ENCODE assay signal across 9 cellular contexts in genomic region chrX:65528705-65529340, GRCh38. TPM values are rescaled to one million over a fixed set of nuclear protein-coding genes. Genes with fewer than 3 reads are reported as not detected.
DNase-seq lines count a peak whose midpoint lies in the region; ATAC-seq, FAIRE-seq and TF ChIP-seq lines count a peak whose summit lies in the region.
"Had no signal": no experiment of that assay in that cellular context is flagged by ENCODE, and none has a peak within 500 bp of the region (broad histone marks: within the 10 kb centered on the region; RNA-seq: fewer than 3 reads in every experiment).

No MANE protein-coding gene starts in this region.

- no peak overlapping the region for H2AK5ac ChIP-seq in H1 (ENCODE audit: low read depth, low read length)

- intact Hi-C loops in tibial artery (cut with DNase I; ENCODE audit: low total_unique reads): no loop called here

- H3K79me1 ChIP-seq in H1 (ENCODE audit: low read depth, low read length): peaks cover 2% of the 10 kb centered on the region

- TF ChIP-seq POLR2A in H1 (IDR thresholded peaks at IDR 0.05; ENCODE audit: control extremely low read depth in 1 of 2, low read depth in 2 of 2, low read length in 2 of 2): no peak

- DNase-seq in COLO829 (ENCODE audit: low spot score) (peak; percentile 56), MM.1S (peak; percentile 55), H1 (ENCODE audit: low read depth in 1 of 2, low spot score in 2 of 2) (peak; percentile 23 to 84), tibial artery (peak in 1 of 2 donors; percentile 32)
- peak; percentile 9 to 11 for DNase-seq in activated CD4-positive, alpha-beta T cell treated with anti-CD3 and anti-CD28 coated beads, Interleukin-2, amount 50 U/mL, for 24 hours (ENCODE audit: low read depth in 1 of 2, low spot score in 1 of 2)
- peak; percentile 6 to 70 (median 45) for DNase-seq in naive thymus-derived CD8-positive, alpha-beta T cell

- H3K56ac ChIP-seq in H1 (replicated peaks; ENCODE audit: insufficient read length, low read depth, low read length): no peak overlapping the region

- H2BK5ac ChIP-seq in H1 (ENCODE audit: low read depth, low read length): no peak overlapping the region

- ATAC-seq in GM19395 (IDR thresholded peaks at IDR 0.05; ENCODE audit: unreplicated experiment) (peak; percentile 85), HG02970 (IDR thresholded peaks at IDR 0.05; ENCODE audit: low FRiP score, unreplicated experiment) (no peak)
- peak; percentile 50 to 64 for ATAC-seq in naive thymus-derived CD8-positive, alpha-beta T cell

- peak; percentile 98 for TF ChIP-seq CTCF in MM.1S (IDR thresholded peaks at IDR 0.05; ENCODE audit: low read length)
- peak; percentile 67 to 90 (median 89) for TF ChIP-seq CTCF in H1 (IDR thresholded peaks at IDR 0.05; ENCODE audit: control extremely low read depth in 1 of 3, insufficient read depth in 1 of 3, low read depth in 1 of 3, low read length in 3 of 3)
- peak; percentile 69 to 91 for TF ChIP-seq CTCF in tibial artery (IDR thresholded peaks at IDR 0.05)

- no peaks in the 10 kb centered on the region for H3K27me3 ChIP-seq in MM.1S (replicated peaks; ENCODE audit: insufficient read depth, low read length)
- H3K27me3 ChIP-seq in H1 (replicated peaks in 1 of 4; ENCODE audit: control insufficient read depth in 3 of 4, extremely low read depth in 1 of 4, insufficient read depth in 3 of 4, low read length in 3 of 4): no peaks in the 10 kb centered on the region
- no peaks in the 10 kb centered on the region for H3K27me3 ChIP-seq in tibial artery

- peak overlapping the region in 4 of 10 donors; percentile 37 to 65 (median 51) for H3K27ac Mint-ChIP-seq in naive thymus-derived CD8-positive, alpha-beta T cell
- H3K27ac Mint-ChIP-seq: activated naive CD4-positive, alpha-beta T cell treated with anti-CD3 and anti-CD28 coated beads, Interleukin-2, amount 50 U/mL, for 24 hours had no signal

- no peak overlapping the region for H2BK20ac ChIP-seq in H1 (ENCODE audit: low read length)

- H3K23me2 ChIP-seq in H1 (ENCODE audit: low read depth, low read length): peaks cover 4% of the 10 kb centered on the region; the same call in 1 of the 2 replicates

- no peak overlapping the region for H3K27ac ChIP-seq in MM.1S (ENCODE audit: low read length)
- H3K27ac ChIP-seq in H1 (ENCODE audit: low read depth, low read length): no peak overlapping the region
- H3K27ac ChIP-seq in tibial artery: no peak overlapping the region

- H2BK120ac ChIP-seq in H1 (replicated peaks; ENCODE audit: low read depth, low read length): no peak overlapping the region

- H3K36me3 Mint-ChIP-seq in naive thymus-derived CD8-positive, alpha-beta T cell: peaks cover 0 to 56% (median 0%) of the 10 kb centered on the region in 3 donors

- no peak overlapping the region for H3K4me3 Mint-ChIP-seq in naive thymus-derived CD8-positive, alpha-beta T cell
- H3K4me3 Mint-ChIP-seq: activated naive CD4-positive, alpha-beta T cell treated with anti-CD3 and anti-CD28 coated beads, Interleukin-2, amount 50 U/mL, for 24 hours had no signal

- 59% methylated on average over 8 of the region's 9 CpGs; no CpG with 5 or more reads in 1 of the 2 experiments for WGBS in H1 (ENCODE audit: extremely low coverage in 1 of 2, insufficient coverage in 1 of 2, insufficient read length in 1 of 2, insufficient replicate concordance in 2 of 2, low coverage in 1 of 2, low lambda C conversion rate in 2 of 2, missing lambda C conversion rate in 1 of 2), 2 experiments

- H3K9me3 ChIP-seq in MM.1S (replicated peaks; ENCODE audit: insufficient read depth, low read length) (no peaks in the 10 kb centered on the region), H1 (ENCODE audit: insufficient read depth in 2 of 2, low read depth in 1 of 2, low read length in 1 of 2) (no peaks in the 10 kb centered on the region), tibial artery (no peaks in the 10 kb centered on the region)

- H2AFZ ChIP-seq in MM.1S (ENCODE audit: low read length): no peak overlapping the region
- no peak overlapping the region for H2AFZ ChIP-seq in H1 (ENCODE audit: low read length)

- no peak overlapping the region for H2BK12ac ChIP-seq in H1 (ENCODE audit: low read depth, low read length)

- 0 out of 2 replicates have a peak, but pooled peaks cover 8% of the 10 kb centered on the region for H3K4me1 ChIP-seq in MM.1S (ENCODE audit: low read length)
- peaks cover 0 to 6% (median 0%) of the 10 kb centered on the region in 4 experiments; a peak in 3 of 7 replicates for H3K4me1 ChIP-seq in H1 (replicated peaks in 1 of 4; ENCODE audit: control insufficient read depth in 3 of 4, insufficient read depth in 4 of 4, low read length in 3 of 4)
- H3K4me1 ChIP-seq in tibial artery: peaks cover 0 to 14% (median 8%) of the 10 kb centered on the region in 4 donors

- H3K4ac ChIP-seq in H1 (replicated peaks; ENCODE audit: insufficient read length, low read depth, low read length): no peak overlapping the region

- FAIRE-seq in H1 (lab: Jason Lieb, UNC): peak; percentile 97

- peaks cover 24% of the 10 kb centered on the region for H3K79me2 ChIP-seq in MM.1S (ENCODE audit: low read length)
- peaks cover 10 to 20% of the 10 kb centered on the region in 2 experiments for H3K79me2 ChIP-seq in H1 (ENCODE audit: control insufficient read depth in 1 of 2, insufficient read depth in 2 of 2, low read length in 2 of 2)

- POLR2A ChIA-PET in H1 (lab: Charles Lee; ENCODE audit: partially characterized antibody): interaction anchor here (1.0 to 1.6 kb wide), 3 partner anchors 14 to 24 kb away, joined by 3 to 4 read pairs (median 4); no protein-coding TSS in a partner anchor
- POLR2A ChIA-PET in naive thymus-derived CD8-positive, alpha-beta T cell (lab: Charles Lee): no interaction called here

- peaks cover 5 to 23% (median 19%) of the 10 kb centered on the region in 4 donors for H3K4me1 Mint-ChIP-seq in naive thymus-derived CD8-positive, alpha-beta T cell

- no peaks in the 10 kb centered on the region for H3K9me2 ChIP-seq in MM.1S (replicated peaks; ENCODE audit: insufficient read depth, low read length)

- no peak overlapping the region for H3K14ac ChIP-seq in H1 (ENCODE audit: insufficient read length)

- no peaks in the 10 kb centered on the region for H4K20me1 ChIP-seq in MM.1S (ENCODE audit: insufficient read depth, low read length)
- peaks cover 2 to 4% of the 10 kb centered on the region in 2 experiments for H4K20me1 ChIP-seq in H1 (replicated peaks in 1 of 2; ENCODE audit: control insufficient read depth in 1 of 2, insufficient read depth in 2 of 2, low read length in 2 of 2)

- H3K27me3 Mint-ChIP-seq in naive thymus-derived CD8-positive, alpha-beta T cell: no peaks in the 10 kb centered on the region
- H3K27me3 Mint-ChIP-seq: activated naive CD4-positive, alpha-beta T cell treated with anti-CD3 and anti-CD28 coated beads, Interleukin-2, amount 50 U/mL, for 24 hours had no signal

- no peaks in the 10 kb centered on the region for H3K36me3 ChIP-seq in MM.1S (replicated peaks; ENCODE audit: insufficient read depth, low read length)
- H3K36me3 ChIP-seq in H1 (ENCODE audit: control insufficient read depth in 2 of 4, insufficient read depth in 4 of 4, low read length in 3 of 4): peaks cover 2 to 48% (median 26%) of the 10 kb centered on the region in 4 experiments
- H3K36me3 ChIP-seq in tibial artery: peaks cover 4 to 58% (median 30%) of the 10 kb centered on the region in 3 donors

- H3F3A ChIP-seq in MM.1S (ENCODE audit: insufficient read depth, low read length): no peaks in the 10 kb centered on the region; the same call in 1 of the 2 replicates

- CTCF ChIA-PET in H1 (lab: Charles Lee; ENCODE audit: partially characterized antibody): interaction anchor here (0.7 to 1.7 kb wide), 8 partner anchors 9 to 1936 kb away, joined by 3 to 6 read pairs (median 3); partner anchors contain the start of gene ZC3H12B

- H3K4me2 ChIP-seq in MM.1S (ENCODE audit: low read depth, low read length) (no peak overlapping the region), H1 (ENCODE audit: insufficient read depth in 1 of 2, low read depth in 2 of 2, low read length in 2 of 2) (no peak overlapping the region)

- H3K4me3 ChIP-seq in MM.1S (ENCODE audit: low read length) (no peak overlapping the region), H1 (ENCODE audit: extremely low read depth in 1 of 4, insufficient read depth in 2 of 4, low read depth in 3 of 4, low read length in 4 of 4) (no peak overlapping the region), tibial artery (no peak overlapping the region)

- H3K18ac ChIP-seq in H1 (ENCODE audit: extremely low read depth, low read length): no peak overlapping the region

- H3K23ac ChIP-seq in H1 (ENCODE audit: insufficient read length): no peak overlapping the region

- no peak overlapping the region for H4K91ac ChIP-seq in H1 (replicated peaks; ENCODE audit: insufficient read length, low read length)

- H2BK15ac ChIP-seq in H1 (ENCODE audit: low read length): no peak overlapping the region

- no peak for TF ChIP-seq EP300 in H1 (IDR thresholded peaks at IDR 0.05; ENCODE audit: borderline replicate concordance in 1 of 2, low read depth in 2 of 2, low read length in 2 of 2)

- peak; percentile 73 to 81 for TF ChIP-seq RAD21 in H1 (IDR thresholded peaks at IDR 0.05 in 1 of 2, conservative IDR thresholded peaks at IDR 0.05 in 1 of 2; ENCODE audit: low read depth in 2 of 2, low read length in 2 of 2)

- no peaks in the 10 kb centered on the region for H3K9me3 Mint-ChIP-seq in naive thymus-derived CD8-positive, alpha-beta T cell
- H3K9me3 Mint-ChIP-seq: activated naive CD4-positive, alpha-beta T cell treated with anti-CD3 and anti-CD28 coated beads, Interleukin-2, amount 50 U/mL, for 24 hours had no signal

- no peak overlapping the region; the same call in 1 of the 2 replicates for H4K8ac ChIP-seq in H1 (ENCODE audit: extremely low read depth, insufficient read depth, low read length)

- no peak overlapping the region for H4K5ac ChIP-seq in H1 (ENCODE audit: insufficient read length, low read depth, low read length)

- H3K9ac ChIP-seq in MM.1S (ENCODE audit: low read length) (no peak overlapping the region), H1 (replicated peaks in 1 of 4; ENCODE audit: extremely low read depth in 1 of 4, low read depth in 3 of 4, low read length in 3 of 4) (no peak overlapping the region)

TF ChIP-seq in H1, 55 proteins besides CTCF, POLR2A, EP300 and RAD21 (continues in another document):
- TF ChIP-seq TAF7 (optimal IDR thresholded peaks at IDR 0.05; ENCODE audit: borderline replicate concordance, low read depth, low read length): no peak

RNA-seq across cellular contexts. Expression of gene LAS1L, which starts 5.8 kb away (rescaled TPM):
- 61.6 and 65.0 TPM in 2 replicates for total RNA-seq in H1 (2021; fragmentation: NEBNext Ultra II Directional; extraction: Animal tissue kit (Norgen Biotek cat#: 25700))
- polyA plus RNA-seq in H1 (2011; rRNA removed): 39.5 and 49.4 TPM in 2 replicates
- polyA plus RNA-seq in H1 (2011; cell fraction: cytosol; rRNA removed): 70.3 TPM
- polyA plus RNA-seq in H1 (2011; cell fraction: nucleus; rRNA removed): 50.5 TPM
- polyA plus RNA-seq in H1 (2012, experiment 1 of 2): 55.4 to 71.4 TPM (median 69.2 TPM) in 4 replicates
- polyA plus RNA-seq in H1 (2012, experiment 2 of 2): 33.5 TPM
- polyA plus RNA-seq in H1 (2013, experiment 1 of 2): 30.4 TPM
- 30.8 TPM for polyA plus RNA-seq in H1 (2013, experiment 2 of 2)
- polyA minus RNA-seq in H1 (2011; rRNA and poly(A)+ RNA removed): 37.3 and 44.5 TPM in 2 replicates
- polyA minus RNA-seq in H1 (2011; cell fraction: cytosol; rRNA and poly(A)+ RNA removed): 21.1 TPM
- 27.1 TPM for polyA minus RNA-seq in H1 (2011; cell fraction: nucleus; rRNA and poly(A)+ RNA removed)
- 10 to 100 TPM; 51.7 to 52.8 TPM for total RNA-seq in naive thymus-derived CD8-positive, alpha-beta T cell
- polyA plus RNA-seq in naive thymus-derived CD8-positive, alpha-beta T cell: 10 to 100 TPM; 34.2 to 51.3 (median 43.5) TPM
